1 cellular context compared by ENCODE assay signal in genomic region chr2:240144649-240145261, GRCh38.
TF ChIP-seq lines count a peak whose summit lies in the region.

No MANE protein-coding gene starts in this region.

TF ChIP-seq in IMR-90, 13 proteins besides CTCF, POLR2A, EP300 and RAD21:
- TF ChIP-seq MXI1 (IDR thresholded peaks at IDR 0.05; ENCODE audit: borderline replicate concordance, low read depth, low read length) (no peak), RFX5 (IDR thresholded peaks at IDR 0.05; ENCODE audit: low read depth, low read length) (no peak), MAFK (IDR thresholded peaks at IDR 0.05; ENCODE audit: low read depth, low read length) (no peak), MAZ (IDR thresholded peaks at IDR 0.05; ENCODE audit: borderline replicate concordance, low read depth, low read length) (no peak), SMC3 (IDR thresholded peaks at IDR 0.05; ENCODE audit: low read depth, low read length) (no peak), USF2 (IDR thresholded peaks at IDR 0.05; ENCODE audit: low read depth, low read length) (no peak)
